ENCODE assay signal across 25 cellular contexts in genomic region chr1:67193700-67194099, GRCh38.
DNase-seq lines count a peak whose midpoint lies in the region; ATAC-seq and TF ChIP-seq lines count a peak whose summit lies in the region.
"Had no signal": no experiment of that assay in that cellular context is flagged by ENCODE, and none has a peak within 500 bp of the region (broad histone marks: within the 10 kb centered on the region; RNA-seq: fewer than 3 reads in every experiment).

No MANE protein-coding gene starts in this region.

- H3K27me3 ChIP-seq in KMS-11 (ENCODE audit: insufficient read depth, low read depth): no peaks in the 10 kb centered on the region
- H3K27me3 ChIP-seq: adrenal gland, right lobe of liver, spleen, transverse colon had no signal

- H3K36me3 ChIP-seq in KMS-11 (ENCODE audit: insufficient read depth): no peaks in the 10 kb centered on the region
- H3K36me3 ChIP-seq: adrenal gland, left ventricle myocardium inferior, right lobe of liver, spleen, transverse colon had no signal

- H3K79me2 ChIP-seq in KMS-11 (ENCODE audit: insufficient read depth, low read depth): no peaks in the 10 kb centered on the region

- H4K20me1 ChIP-seq in KMS-11 (ENCODE audit: insufficient read depth): no peaks in the 10 kb centered on the region

- no peak overlapping the region for H3K27ac Mint-ChIP-seq in stimulated activated naive CD8-positive, alpha-beta T cell treated with anti-CD3 and anti-CD28 coated beads, Interleukin-15, Interleukin-2, amounts not matched to agents 100 ng/mL and 50 ng/mL, for 24 hours
- H3K27ac Mint-ChIP-seq in activated naive CD8-positive, alpha-beta T cell treated with anti-CD3 and anti-CD28 coated beads, Interleukin-2, amount 50 U/mL, for 24 hours: peak overlapping the region; percentile 88
- H3K27ac Mint-ChIP-seq: activated B cell treated with CpG ODN at 0.5 μM for 24 hours, HFFc6, progenitor cell of endocrine pancreas, T-cell had no signal

- no peak for TF ChIP-seq CTCF in KMS-11 (conservative IDR thresholded peaks at IDR 0.05; ENCODE audit: low read depth, low read length)

- H3K4me2 ChIP-seq in KMS-11: peak overlapping the region; percentile 57

- H3K4me1 Mint-ChIP-seq in stimulated activated naive CD8-positive, alpha-beta T cell treated with anti-CD3 and anti-CD28 coated beads, Interleukin-15, Interleukin-2, amounts not matched to agents 100 ng/mL and 50 ng/mL, for 24 hours (ENCODE audit: low read depth): peaks cover 9% of the 10 kb centered on the region
- peaks cover 17% of the 10 kb centered on the region for H3K4me1 Mint-ChIP-seq in activated naive CD8-positive, alpha-beta T cell treated with anti-CD3 and anti-CD28 coated beads, Interleukin-2, amount 50 U/mL, for 24 hours
- H3K4me1 Mint-ChIP-seq: activated B cell treated with CpG ODN at 0.5 μM for 24 hours had no signal

- peaks cover 54% of the 10 kb centered on the region for H3K4me1 ChIP-seq in KMS-11 (ENCODE audit: low read depth, poor library complexity, severe bottlenecking)
- H3K4me1 ChIP-seq: right lobe of liver, transverse colon had no signal

- no peak overlapping the region for H3K9ac ChIP-seq in KMS-11

- H3K36me3 Mint-ChIP-seq in stimulated activated naive CD8-positive, alpha-beta T cell treated with anti-CD3 and anti-CD28 coated beads, Interleukin-15, Interleukin-2, amounts not matched to agents 100 ng/mL and 50 ng/mL, for 24 hours (ENCODE audit: low read depth): no peaks in the 10 kb centered on the region
- no peaks in the 10 kb centered on the region for H3K36me3 Mint-ChIP-seq in activated naive CD8-positive, alpha-beta T cell treated with anti-CD3 and anti-CD28 coated beads, Interleukin-2, amount 50 U/mL, for 24 hours (ENCODE audit: low read depth)
- H3K36me3 Mint-ChIP-seq: T-cell had no signal

- H3K27ac ChIP-seq in KMS-11: peak overlapping the region; percentile 73
- H3K27ac ChIP-seq: left ventricle myocardium inferior, right lobe of liver, spleen, transverse colon had no signal

- H2AFZ ChIP-seq in KMS-11 (ENCODE audit: low read depth): no peak overlapping the region

- DNase-seq in stimulated activated naive CD8-positive, alpha-beta T cell treated with anti-CD3 and anti-CD28 coated beads, Interleukin-15, Interleukin-2, amounts not matched to agents 100 U/mL and 50 U/mL, for 24 hours: no peak
- DNase-seq in activated naive CD8-positive, alpha-beta T cell treated with anti-CD3 and anti-CD28 coated beads, Interleukin-2, amount 50 U/mL, for 24 hours: no peak
- DNase-seq in glomerular visceral epithelial cell (ENCODE audit: extremely low spot score) (no peak), pons (ENCODE audit: low spot score) (no peak)
- DNase-seq: activated B cell treated with CpG ODN at 0.5 μM for 24 hours; activated CD8-positive, alpha-beta memory T cell treated with anti-CD3 and anti-CD28 coated beads for 24 hours; activated T-cell treated with anti-CD3 and anti-CD28 coated beads, Interleukin-2, amount 50 U/mL, for 1 hour; adrenal gland; EL; GOT3; HFFc6; Karpas-422; left ventricle myocardium inferior; NCI-H2029; NCI-H524 treated with DMSO at 0.1 percent for 48 hours; right lobe of liver; spleen; stimulated activated CD8-positive, alpha-beta memory T cell treated with anti-CD3 and anti-CD28 coated beads, Interleukin-4, amount 100 ng/mL, for 48 hours; T-cell; transverse colon had no signal

- H3K4me3 Mint-ChIP-seq in stimulated activated naive CD8-positive, alpha-beta T cell treated with anti-CD3 and anti-CD28 coated beads, Interleukin-15, Interleukin-2, amounts not matched to agents 100 ng/mL and 50 ng/mL, for 24 hours: peak overlapping the region; percentile 15
- peak overlapping the region; percentile 37 for H3K4me3 Mint-ChIP-seq in activated naive CD8-positive, alpha-beta T cell treated with anti-CD3 and anti-CD28 coated beads, Interleukin-2, amount 50 U/mL, for 24 hours
- H3K4me3 Mint-ChIP-seq: activated B cell treated with CpG ODN at 0.5 μM for 24 hours, HFFc6, T-cell had no signal

- ATAC-seq in stimulated activated naive CD8-positive, alpha-beta T cell treated with anti-CD3 and anti-CD28 coated beads, Interleukin-15, Interleukin-2, amounts not matched to agents 100 U/mL and 50 U/mL, for 24 hours: no peak
- peak; percentile 21 for ATAC-seq in activated naive CD8-positive, alpha-beta T cell treated with anti-CD3 and anti-CD28 coated beads, Interleukin-2, amount 50 U/mL, for 24 hours
- ATAC-seq in GM21576 (IDR thresholded peaks at IDR 0.05; ENCODE audit: unreplicated experiment): no peak
- no peak for ATAC-seq in HG03025 (IDR thresholded peaks at IDR 0.05; ENCODE audit: low FRiP score, unreplicated experiment)
- ATAC-seq: right lobe of liver had no signal

- no peak overlapping the region for H3K4me3 ChIP-seq in KMS-11 (IDR thresholded peaks at IDR 0.05; ENCODE audit: insufficient read depth, low read depth, low read length)
- H3K4me3 ChIP-seq: adrenal gland, left ventricle myocardium inferior, right lobe of liver, spleen, transverse colon had no signal

- no peaks in the 10 kb centered on the region for H3K9me3 Mint-ChIP-seq in stimulated activated naive CD8-positive, alpha-beta T cell treated with anti-CD3 and anti-CD28 coated beads, Interleukin-15, Interleukin-2, amounts not matched to agents 100 ng/mL and 50 ng/mL, for 24 hours
- H3K9me3 Mint-ChIP-seq in activated naive CD8-positive, alpha-beta T cell treated with anti-CD3 and anti-CD28 coated beads, Interleukin-2, amount 50 U/mL, for 24 hours: no peaks in the 10 kb centered on the region
- H3K9me3 Mint-ChIP-seq: activated B cell treated with CpG ODN at 0.5 μM for 24 hours, HFFc6, T-cell had no signal

- no peaks in the 10 kb centered on the region for H3K27me3 Mint-ChIP-seq in stimulated activated naive CD8-positive, alpha-beta T cell treated with anti-CD3 and anti-CD28 coated beads, Interleukin-15, Interleukin-2, amounts not matched to agents 100 ng/mL and 50 ng/mL, for 24 hours
- peaks cover 4% of the 10 kb centered on the region for H3K27me3 Mint-ChIP-seq in activated naive CD8-positive, alpha-beta T cell treated with anti-CD3 and anti-CD28 coated beads, Interleukin-2, amount 50 U/mL, for 24 hours
